In genomic region chr2:239821694-239822075, GRCh38 we compare ENCODE assay signal across 16 cellular contexts.
DNase-seq lines count a peak whose midpoint lies in the region; ATAC-seq and TF ChIP-seq lines count a peak whose summit lies in the region.
"Had no signal": no experiment of that assay in that cellular context is flagged by ENCODE, and none has a peak within 500 bp of the region (broad histone marks: within the 10 kb centered on the region; RNA-seq: fewer than 3 reads in every experiment).

No MANE protein-coding gene starts in this region.

- TF ChIP-seq CTCF in natural killer cell (IDR thresholded peaks at IDR 0.05) (no peak), progenitor cell of endocrine pancreas (IDR thresholded peaks at IDR 0.05; ENCODE audit: unreplicated experiment) (no peak), chondrocyte (IDR thresholded peaks at IDR 0.05) (no peak)

- peaks cover 5% of the 10 kb centered on the region for H3K27me3 Mint-ChIP-seq in activated CD4-positive, alpha-beta T cell treated with anti-CD3 and anti-CD28 coated beads, Interleukin-2, amount 10 ng/mL, durations not matched to agents 7 days and 5 days
- H3K27me3 Mint-ChIP-seq in activated CD4-positive, alpha-beta T cell treated with anti-CD3 and anti-CD28 coated beads for 36 hours: no peaks in the 10 kb centered on the region
- H3K27me3 Mint-ChIP-seq in natural killer cell treated with Interleukin-12 subunit alpha and Interleukin-12 subunit beta and Interleukin-15 and Interleukin-18, amount 100 ng/mL, for 72 hours: peaks cover 8 to 13% of the 10 kb centered on the region in 2 donors
- H3K27me3 Mint-ChIP-seq in natural killer cell (ENCODE audit: low read depth in 2 of 2): peaks cover 16 to 22% of the 10 kb centered on the region in 2 donors
- H3K27me3 Mint-ChIP-seq in progenitor cell of endocrine pancreas: peaks cover 22% of the 10 kb centered on the region
- peaks cover 19% of the 10 kb centered on the region for H3K27me3 Mint-ChIP-seq in chondrocyte (ENCODE audit: low read depth)

- CTCF ChIA-PET in activated CD4-positive, alpha-beta T cell treated with anti-CD3 and anti-CD28 coated beads, Interleukin-2, amount 10 ng/mL, durations not matched to agents 7 days and 5 days (lab: Charles Lee): no interaction called here
- CTCF ChIA-PET in activated CD4-positive, alpha-beta T cell treated with anti-CD3 and anti-CD28 coated beads for 36 hours (lab: Charles Lee): no interaction called here

- no peak overlapping the region for H3K4me3 Mint-ChIP-seq in activated CD4-positive, alpha-beta T cell treated with anti-CD3 and anti-CD28 coated beads, Interleukin-2, amount 10 ng/mL, durations not matched to agents 7 days and 5 days
- H3K4me3 Mint-ChIP-seq in activated CD4-positive, alpha-beta T cell treated with anti-CD3 and anti-CD28 coated beads for 36 hours: no peak overlapping the region
- no peak overlapping the region for H3K4me3 Mint-ChIP-seq in natural killer cell treated with Interleukin-12 subunit alpha and Interleukin-12 subunit beta and Interleukin-15 and Interleukin-18, amount 100 ng/mL, for 72 hours
- H3K4me3 Mint-ChIP-seq in natural killer cell: no peak overlapping the region
- H3K4me3 Mint-ChIP-seq in progenitor cell of endocrine pancreas (ENCODE audit: low read depth): no peak overlapping the region
- H3K4me3 Mint-ChIP-seq in chondrocyte (ENCODE audit: unreplicated experiment): no peak overlapping the region
- H3K4me3 Mint-ChIP-seq: CD4-positive, alpha-beta memory T cell had no signal

- ATAC-seq in activated CD4-positive, alpha-beta T cell treated with anti-CD3 and anti-CD28 coated beads for 36 hours: no peak
- no peak for ATAC-seq in natural killer cell treated with Interleukin-12 subunit alpha and Interleukin-12 subunit beta and Interleukin-15 and Interleukin-18, amount 100 ng/mL, for 72 hours
- no peak for ATAC-seq in natural killer cell
- no peak for ATAC-seq in HG02642 (IDR thresholded peaks at IDR 0.05; ENCODE audit: poor library complexity, unreplicated experiment)

- H3K4me1 Mint-ChIP-seq in activated CD4-positive, alpha-beta T cell treated with anti-CD3 and anti-CD28 coated beads, Interleukin-2, amount 10 ng/mL, durations not matched to agents 7 days and 5 days: no peaks in the 10 kb centered on the region
- H3K4me1 Mint-ChIP-seq in activated CD4-positive, alpha-beta T cell treated with anti-CD3 and anti-CD28 coated beads for 36 hours: peaks cover 5% of the 10 kb centered on the region
- H3K4me1 Mint-ChIP-seq in natural killer cell treated with Interleukin-12 subunit alpha and Interleukin-12 subunit beta and Interleukin-15 and Interleukin-18, amount 100 ng/mL, for 72 hours (ENCODE audit: low read depth in 2 of 2): no peaks in the 10 kb centered on the region
- no peaks in the 10 kb centered on the region for H3K4me1 Mint-ChIP-seq in natural killer cell
- H3K4me1 Mint-ChIP-seq in progenitor cell of endocrine pancreas (ENCODE audit: low read depth): peaks cover 3% of the 10 kb centered on the region
- no peaks in the 10 kb centered on the region for H3K4me1 Mint-ChIP-seq in chondrocyte (ENCODE audit: low read depth)

- H3K27ac Mint-ChIP-seq in activated CD4-positive, alpha-beta T cell treated with anti-CD3 and anti-CD28 coated beads, Interleukin-2, amount 10 ng/mL, durations not matched to agents 7 days and 5 days: no peak overlapping the region
- no peak overlapping the region for H3K27ac Mint-ChIP-seq in activated CD4-positive, alpha-beta T cell treated with anti-CD3 and anti-CD28 coated beads for 36 hours
- no peak overlapping the region for H3K27ac Mint-ChIP-seq in natural killer cell treated with Interleukin-12 subunit alpha and Interleukin-12 subunit beta and Interleukin-15 and Interleukin-18, amount 100 ng/mL, for 72 hours
- H3K27ac Mint-ChIP-seq in natural killer cell (no peak overlapping the region), progenitor cell of endocrine pancreas (peak overlapping the region; percentile 31), chondrocyte (ENCODE audit: unreplicated experiment) (no peak overlapping the region)

- intact Hi-C loops in activated CD4-positive, alpha-beta T cell treated with anti-CD3 and anti-CD28 coated beads for 36 hours (cut with DNase I, micrococcal nuclease): loop anchor here in 1 of 2 experiments (5.0 kb wide), 1 partner anchor 171 kb away; no protein-coding TSS in a partner anchor
- intact Hi-C loops in natural killer cell (cut with micrococcal nuclease): no loop called here

- no peaks in the 10 kb centered on the region for H3K36me3 Mint-ChIP-seq in activated CD4-positive, alpha-beta T cell treated with anti-CD3 and anti-CD28 coated beads, Interleukin-2, amount 10 ng/mL, durations not matched to agents 7 days and 5 days (ENCODE audit: low read depth)
- no peaks in the 10 kb centered on the region for H3K36me3 Mint-ChIP-seq in activated CD4-positive, alpha-beta T cell treated with anti-CD3 and anti-CD28 coated beads for 36 hours (ENCODE audit: low read depth)
- no peaks in the 10 kb centered on the region for H3K36me3 Mint-ChIP-seq in natural killer cell treated with Interleukin-12 subunit alpha and Interleukin-12 subunit beta and Interleukin-15 and Interleukin-18, amount 100 ng/mL, for 72 hours
- no peaks in the 10 kb centered on the region for H3K36me3 Mint-ChIP-seq in natural killer cell
- no peaks in the 10 kb centered on the region for H3K36me3 Mint-ChIP-seq in progenitor cell of endocrine pancreas (ENCODE audit: insufficient read depth)
- H3K36me3 Mint-ChIP-seq in chondrocyte (ENCODE audit: low read depth): no peaks in the 10 kb centered on the region
- H3K36me3 Mint-ChIP-seq: CD4-positive, alpha-beta memory T cell had no signal

- POLR2A ChIA-PET in activated CD4-positive, alpha-beta T cell treated with anti-CD3 and anti-CD28 coated beads, Interleukin-2, amount 10 ng/mL, durations not matched to agents 7 days and 5 days (lab: Charles Lee): no interaction called here
- POLR2A ChIA-PET in activated CD4-positive, alpha-beta T cell treated with anti-CD3 and anti-CD28 coated beads for 36 hours (lab: Charles Lee): no interaction called here

- DNase-seq in activated CD4-positive, alpha-beta T cell treated with anti-CD3 and anti-CD28 coated beads, Interleukin-2, amount 10 ng/mL, durations not matched to agents 7 days and 5 days: peak; percentile 1
- DNase-seq in activated CD4-positive, alpha-beta T cell treated with anti-CD3 and anti-CD28 coated beads for 36 hours: no peak
- DNase-seq in natural killer cell treated with Interleukin-12 subunit alpha and Interleukin-12 subunit beta and Interleukin-15 and Interleukin-18, amount 100 ng/mL, for 72 hours (ENCODE audit: low spot score): peak; percentile 5
- no peak for DNase-seq in natural killer cell
- no peak for DNase-seq in progenitor cell of endocrine pancreas (ENCODE audit: low spot score, unreplicated experiment)
- DNase-seq in stimulated activated CD4-positive, alpha-beta T cell treated with anti-CD3 and anti-CD28 coated beads, Interleukin-12 subunit alpha, Interleukin-12 subunit beta, amount 100 ng/mL, for 4 hours: no peak
- no peak for DNase-seq in chondrocyte (ENCODE audit: low spot score)
- DNase-seq: 8988T; BE2C; Calu3; CD4-positive, alpha-beta memory T cell; DMS79; NCI-H1092; NCI-H146; NCI-H2081 treated with DMSO at 0.1 percent for 48 hours had no signal

- no peaks in the 10 kb centered on the region for H3K9me3 Mint-ChIP-seq in activated CD4-positive, alpha-beta T cell treated with anti-CD3 and anti-CD28 coated beads, Interleukin-2, amount 10 ng/mL, durations not matched to agents 7 days and 5 days
- H3K9me3 Mint-ChIP-seq in activated CD4-positive, alpha-beta T cell treated with anti-CD3 and anti-CD28 coated beads for 36 hours (ENCODE audit: low read depth): no peaks in the 10 kb centered on the region
- no peaks in the 10 kb centered on the region for H3K9me3 Mint-ChIP-seq in natural killer cell treated with Interleukin-12 subunit alpha and Interleukin-12 subunit beta and Interleukin-15 and Interleukin-18, amount 100 ng/mL, for 72 hours
- H3K9me3 Mint-ChIP-seq in natural killer cell (no peaks in the 10 kb centered on the region), progenitor cell of endocrine pancreas (ENCODE audit: low read depth) (no peaks in the 10 kb centered on the region), chondrocyte (ENCODE audit: low read depth) (no peaks in the 10 kb centered on the region)
- H3K9me3 Mint-ChIP-seq: CD4-positive, alpha-beta memory T cell had no signal

Comparison
In these comparisons a context has a peak if more than half of its experiments do, and no peak if none do; other contexts are left out.
1. DNase-seq: peak in activated CD4-positive, alpha-beta T cell treated with anti-CD3 and anti-CD28 coated beads, Interleukin-2, amount 10 ng/mL, durations not matched to agents 7 days and 5 days (single experiment) and natural killer cell treated with Interleukin-12 subunit alpha and Interleukin-12 subunit beta and Interleukin-15 and Interleukin-18, amount 100 ng/mL, for 72 hours (single experiment); none in activated CD4-positive, alpha-beta T cell treated with anti-CD3 and anti-CD28 coated beads for 36 hours (single experiment), natural killer cell (single experiment), progenitor cell of endocrine pancreas (single experiment), stimulated activated CD4-positive, alpha-beta T cell treated with anti-CD3 and anti-CD28 coated beads, Interleukin-12 subunit alpha, Interleukin-12 subunit beta, amount 100 ng/mL, for 4 hours (single experiment) and chondrocyte (single experiment).